In genomic region chr5:177523711-177524538, GRCh38 we compare ENCODE assay signal across 20 cellular contexts. TPM values are rescaled to one million over a fixed set of nuclear protein-coding genes. Genes with fewer than 3 reads are reported as not detected.
DNase-seq lines count a peak whose midpoint lies in the region; ATAC-seq and TF ChIP-seq lines count a peak whose summit lies in the region.
"Had no signal": no experiment of that assay in that cellular context is flagged by ENCODE, and none has a peak within 500 bp of the region (broad histone marks: within the 10 kb centered on the region; RNA-seq: fewer than 3 reads in every experiment).

No MANE protein-coding gene starts in this region.

- DNase-seq in RWPE1 (ENCODE audit: low spot score): no peak
- DNase-seq in osteoblast (ENCODE audit: insufficient read length, low spot score, missing footprints): peak; percentile 52
- no peak for DNase-seq in stimulated activated effector memory CD8-positive, alpha-beta T cell treated with anti-CD3 and anti-CD28 coated beads, Interleukin-12 subunit alpha, Interleukin-12 subunit beta, amount 100 ng/mL, for 72 hours (ENCODE audit: low spot score in 2 of 2)
- DNase-seq in immature natural killer cell: no peak
- DNase-seq in foreskin melanocyte: no peak
- DNase-seq: ACHN, DMS 273 treated with DMSO at 0.1 percent for 48 hours, DND-41, H9, NCI-H1092 treated with DMSO at 0.1 percent for 48 hours, NCI-H146, NCI-H2081, NCI-H2171 treated with DMSO at 0.1 percent for 48 hours, NCI-H446, NCI-H69, SHP77 had no signal

- H3K79me2 ChIP-seq in osteoblast (ENCODE audit: insufficient read depth, low read length): peaks cover 33% of the 10 kb centered on the region

- H3K27me3 ChIP-seq in osteoblast (ENCODE audit: insufficient read depth, low read length): no peaks in the 10 kb centered on the region

- peaks cover 29% of the 10 kb centered on the region for H3K4me1 Mint-ChIP-seq in stimulated activated effector memory CD8-positive, alpha-beta T cell treated with anti-CD3 and anti-CD28 coated beads, Interleukin-12 subunit alpha, Interleukin-12 subunit beta, amount 100 ng/mL, for 72 hours
- peaks cover 20 to 27% of the 10 kb centered on the region in 2 donors for H3K4me1 Mint-ChIP-seq in immature natural killer cell
- H3K4me1 Mint-ChIP-seq: H9 had no signal

- peak overlapping the region; percentile 41 for H3K27ac Mint-ChIP-seq in stimulated activated effector memory CD8-positive, alpha-beta T cell treated with anti-CD3 and anti-CD28 coated beads, Interleukin-12 subunit alpha, Interleukin-12 subunit beta, amount 100 ng/mL, for 72 hours
- H3K27ac Mint-ChIP-seq in immature natural killer cell: peak overlapping the region in 1 of 6 donors; percentile 57
- H3K27ac Mint-ChIP-seq: H9 had no signal

- H3K4me1 ChIP-seq in osteoblast (ENCODE audit: insufficient read depth, low read length): peaks cover 5% of the 10 kb centered on the region

- no peaks in the 10 kb centered on the region for H3K9me3 ChIP-seq in osteoblast (ENCODE audit: low read depth, low read length)

- H3K27me3 Mint-ChIP-seq in immature natural killer cell (ENCODE audit: low read depth in 3 of 3): peaks cover 0 to 2% (median 0%) of the 10 kb centered on the region in 3 donors

- no peak overlapping the region for H2AFZ ChIP-seq in osteoblast (ENCODE audit: low read length)

- no peak overlapping the region for H3K4me3 Mint-ChIP-seq in stimulated activated effector memory CD8-positive, alpha-beta T cell treated with anti-CD3 and anti-CD28 coated beads, Interleukin-12 subunit alpha, Interleukin-12 subunit beta, amount 100 ng/mL, for 72 hours
- no peak overlapping the region for H3K4me3 Mint-ChIP-seq in immature natural killer cell

- H3K27ac ChIP-seq in C4-2B: peak overlapping the region; percentile 68
- H3K27ac ChIP-seq in RWPE1: peak overlapping the region; percentile 14
- no peak overlapping the region for H3K27ac ChIP-seq in osteoblast (ENCODE audit: low read depth, low read length)
- H3K27ac ChIP-seq: SK-N-MC had no signal

- peaks cover 26% of the 10 kb centered on the region for H4K20me1 ChIP-seq in osteoblast (ENCODE audit: insufficient read depth, low read length)

- TF ChIP-seq CTCF in C4-2B (conservative IDR thresholded peaks at IDR 0.05) (no peak), RWPE1 (conservative IDR thresholded peaks at IDR 0.05; ENCODE audit: low read depth) (no peak), osteoblast (IDR thresholded peaks at IDR 0.05; ENCODE audit: extremely low read depth, low read depth, low read length) (no peak)

- CTCF ChIA-PET in RWPE1 (lab: Yijun Ruan, JAX): interaction anchor here (0.5 to 0.6 kb wide), 2 partner anchors 8 to 15 kb away, joined by 3 read pairs; no protein-coding TSS in a partner anchor

- H3K9me3 Mint-ChIP-seq in stimulated activated effector memory CD8-positive, alpha-beta T cell treated with anti-CD3 and anti-CD28 coated beads, Interleukin-12 subunit alpha, Interleukin-12 subunit beta, amount 100 ng/mL, for 72 hours: no peaks in the 10 kb centered on the region
- no peaks in the 10 kb centered on the region for H3K9me3 Mint-ChIP-seq in immature natural killer cell
- H3K9me3 Mint-ChIP-seq: H9 had no signal

- POLR2A ChIA-PET in RWPE1 (lab: Yijun Ruan, JAX; ENCODE audit: low non-redundant PET): no interaction called here

- no peak overlapping the region for H3K4me3 ChIP-seq in osteoblast (ENCODE audit: insufficient read depth, low read length)
- H3K4me3 ChIP-seq: SK-N-MC had no signal

- H3K36me3 ChIP-seq in osteoblast (ENCODE audit: insufficient read depth, low read length): peaks cover 82% of the 10 kb centered on the region

- peaks cover 58% of the 10 kb centered on the region for H3K36me3 Mint-ChIP-seq in stimulated activated effector memory CD8-positive, alpha-beta T cell treated with anti-CD3 and anti-CD28 coated beads, Interleukin-12 subunit alpha, Interleukin-12 subunit beta, amount 100 ng/mL, for 72 hours
- no peaks in the 10 kb centered on the region for H3K36me3 Mint-ChIP-seq in immature natural killer cell

- ATAC-seq in stimulated activated effector memory CD8-positive, alpha-beta T cell treated with anti-CD3 and anti-CD28 coated beads, Interleukin-12 subunit alpha, Interleukin-12 subunit beta, amount 100 ng/mL, for 72 hours: no peak
- ATAC-seq in GM18867 (IDR thresholded peaks at IDR 0.05; ENCODE audit: unreplicated experiment): no peak
- ATAC-seq: Panc1 had no signal

- H3K4me2 ChIP-seq in osteoblast (ENCODE audit: insufficient read depth, low read length): no peak overlapping the region

RNA-seq across cellular contexts. Expression of gene DDX41, which starts 7.2 kb away (rescaled TPM):
- total RNA-seq in osteoblast: 49.5 and 68.4 TPM in 2 replicates
- polyA plus RNA-seq in immature natural killer cell: 10 to 100 TPM; 20.0 to 62.6 (median 46.4) TPM

RNA-seq across cellular contexts. Expression of gene DOK3, which starts 14.3 kb away (rescaled TPM):
- 1.1 and 1.5 TPM in 2 replicates for total RNA-seq in osteoblast
- 1 to 10 TPM in 1 of 3 donors, under 1 TPM in 1, not detected in 1; 0.48 to 1.3 TPM for polyA plus RNA-seq in immature natural killer cell

RNA-seq across cellular contexts. Expression of gene PDLIM7, which starts 26.5 kb away (rescaled TPM):
- total RNA-seq in osteoblast: 157 and 159 TPM in 2 replicates
- polyA plus RNA-seq in immature natural killer cell: 1 to 10 TPM; 1.1 to 3.3 (median 2.3) TPM

RNA-seq across cellular contexts. Expression of gene FAM193B, which starts 30.4 kb away (rescaled TPM):
- total RNA-seq in osteoblast: 29.2 and 32.6 TPM in 2 replicates
- 1 to 10 TPM; 2.5 to 6.2 (median 3.4) TPM for polyA plus RNA-seq in immature natural killer cell

RNA-seq across cellular contexts. Expression of gene DBN1, which starts 50.5 kb away (rescaled TPM):
- 121 and 139 TPM in 2 replicates for total RNA-seq in osteoblast
- 1 to 10 TPM in 2 of 3 donors, under 1 TPM in 1; 0.93 to 4.2 (median 2.8) TPM for polyA plus RNA-seq in immature natural killer cell
